Comparison of ENCODE assay signal across 9 cellular contexts in the genomic region with DNA sequence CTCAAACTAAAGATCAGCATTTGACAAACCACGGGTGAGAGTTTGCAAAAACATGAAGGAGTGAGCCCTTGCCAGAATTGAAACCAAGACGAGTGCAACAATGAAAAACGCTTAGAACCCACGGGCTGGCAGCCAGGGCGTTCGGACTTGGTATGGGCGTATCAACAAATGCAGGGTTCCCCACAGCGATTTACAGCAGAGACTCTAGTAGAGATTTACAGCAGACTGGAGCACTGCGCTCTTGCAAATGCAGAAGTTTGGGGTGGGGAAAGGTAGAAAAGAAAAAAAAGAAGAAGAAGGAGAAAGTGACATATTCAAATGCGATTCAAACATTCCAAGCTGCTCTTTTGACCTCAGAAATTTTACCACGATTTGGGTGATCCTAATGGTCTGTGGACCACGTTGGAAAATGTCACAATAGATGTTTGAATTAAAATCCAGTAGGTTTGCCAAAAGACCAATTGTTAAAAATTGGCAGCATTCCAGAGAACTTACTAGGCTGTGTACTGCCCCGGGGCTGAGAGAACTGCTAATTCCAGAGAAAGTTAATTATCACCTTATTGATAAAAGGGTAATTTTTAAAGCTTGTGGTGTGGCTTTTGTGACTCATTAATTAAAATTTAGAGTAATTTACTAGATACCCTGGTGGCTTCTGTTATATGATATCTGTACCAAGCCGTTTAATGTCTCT. TPM values are rescaled to one million over a fixed set of nuclear protein-coding genes. Genes with fewer than 3 reads are reported as not detected.
A peak's percentile ranks its signal among the peaks of the same experiment; 100 is the strongest.
DNase-seq lines count a peak whose midpoint lies in the region; ATAC-seq and TF ChIP-seq lines count a peak whose summit lies in the region.
"Had no signal": no experiment of that assay in that cellular context is flagged by ENCODE, and none has a peak within 500 bp of the region (broad histone marks: within the 10 kb centered on the region; RNA-seq: fewer than 3 reads in every experiment).

No MANE protein-coding gene starts in this region.

- no peak for TF ChIP-seq POLR2A in GM18505 (IDR thresholded peaks at IDR 0.05; ENCODE audit: borderline replicate concordance, extremely low read depth, insufficient read depth, insufficient read length)

- H4K20me1 ChIP-seq in neural cell (ENCODE audit: insufficient read depth), result no peaks in the 10 kb centered on the region

- no peak for TF ChIP-seq EP300 in neural cell (conservative IDR thresholded peaks at IDR 0.05; ENCODE audit: poor library complexity, severe bottlenecking)

- peaks cover 38% of the 10 kb centered on the region for H3K79me2 ChIP-seq in neural cell (replicated peaks; ENCODE audit: insufficient read depth, low read length)

- no peaks in the 10 kb centered on the region for H3K9me2 ChIP-seq in neural cell (ENCODE audit: insufficient read depth, low read length)

- H3K27ac ChIP-seq in neural cell (ENCODE audit: low read length), result peak overlapping the region; percentile 90

- peak; percentile 59 for ATAC-seq in Right ventricle myocardium superior (ENCODE audit: poor library complexity)
- no peak for ATAC-seq in GM21717 (IDR thresholded peaks at IDR 0.05; ENCODE audit: unreplicated experiment)
- no peak for ATAC-seq in GM18505 (IDR thresholded peaks at IDR 0.05; ENCODE audit: unreplicated experiment)
- ATAC-seq in GM19351 (IDR thresholded peaks at IDR 0.05; ENCODE audit: unreplicated experiment), result no peak

- no peaks in the 10 kb centered on the region for H3K9me3 ChIP-seq in endocrine pancreas (ENCODE audit: control insufficient read depth, low read length)
- H3K9me3 ChIP-seq in neural cell (ENCODE audit: low read length), result no peaks in the 10 kb centered on the region

- TF ChIP-seq CTCF in neural cell (IDR thresholded peaks at IDR 0.05; ENCODE audit: poor library complexity, severe bottlenecking), result no peak

- no peaks in the 10 kb centered on the region for H3K27me3 ChIP-seq in endocrine pancreas (ENCODE audit: control insufficient read depth, insufficient read depth, low read length)
- H3K27me3 ChIP-seq in neural cell (ENCODE audit: insufficient read depth, low read depth, low read length), result no peaks in the 10 kb centered on the region

- peak overlapping the region; percentile 55 for H3K9ac ChIP-seq in endocrine pancreas (ENCODE audit: control insufficient read depth, insufficient read depth, low read length)
- H3K9ac ChIP-seq in neural cell (ENCODE audit: low read length), result peak overlapping the region; percentile 61

- H3K36me3 ChIP-seq in endocrine pancreas (ENCODE audit: control insufficient read depth, insufficient read depth, low read length) (no peaks in the 10 kb centered on the region), neural cell (ENCODE audit: insufficient read depth, low read length) (no peaks in the 10 kb centered on the region)

- H3K4me2 ChIP-seq in neural cell (ENCODE audit: low read length), result peak overlapping the region; percentile 54

- DNase-seq in Right ventricle myocardium superior (peak; percentile 48), cardiac septum (ENCODE audit: low spot score) (no peak)
- peak; percentile 31 to 32 for DNase-seq in activated CD4-positive, alpha-beta T cell treated with anti-CD3 and anti-CD28 coated beads for 4 hours
- DNase-seq: DND-41 had no signal

- H3K4me3 ChIP-seq in endocrine pancreas (ENCODE audit: control insufficient read depth, insufficient read depth, low read length) (peak overlapping the region; percentile 73), neural cell (ENCODE audit: low read length) (peak overlapping the region; percentile 72)

- H3K4me1 ChIP-seq in endocrine pancreas (ENCODE audit: control insufficient read depth, insufficient read depth, low read length), result peaks cover 20% of the 10 kb centered on the region

- H3F3A ChIP-seq in neural cell (ENCODE audit: insufficient read depth, low read length, poor library complexity, severe bottlenecking), result peaks cover 7% of the 10 kb centered on the region

- H2AFZ ChIP-seq in neural cell (ENCODE audit: low read depth, low read length), result peak overlapping the region; percentile 19

- TF ChIP-seq RAD21 in neural cell (conservative IDR thresholded peaks at IDR 0.05), result no peak

- intact Hi-C loops in Right ventricle myocardium superior (cut with DNase I), result no loop called here
- intact Hi-C loops in cardiac septum (cut with DNase I), result no loop called here

TF ChIP-seq in neural cell, 6 proteins besides CTCF, POLR2A, EP300 and RAD21:
- no peak for TF ChIP-seq POLR2AphosphoS5 (IDR thresholded peaks at IDR 0.05)

RNA-seq across cellular contexts. Expression of a gene that starts 3.4 kb away (rescaled TPM):
- total RNA-seq in Right ventricle myocardium superior, result 0.13 TPM
- total RNA-seq in cardiac septum, result not detected
- 13.7 and 14.9 TPM in 2 replicates for polyA plus RNA-seq in neural cell
- 41.6 and 42.9 TPM in 2 replicates for polyA minus RNA-seq in neural cell
